26 cellular contexts compared by ENCODE assay signal in genomic region chr3:38105525-38105924, GRCh38.
"Had no signal": no experiment of that assay in that cellular context is flagged by ENCODE, and none has a peak within 500 bp of the region (broad histone marks: within the 10 kb centered on the region; RNA-seq: fewer than 3 reads in every experiment).

No MANE protein-coding gene starts in this region.

- H3K4me2 ChIP-seq: hepatocyte had no signal

- H3K4me1 ChIP-seq: colonic mucosa, esophagus muscularis mucosa, gastrocnemius medialis, gastroesophageal sphincter had no signal

- H3K9me3 ChIP-seq: colonic mucosa, esophagus squamous epithelium, gastrocnemius medialis, gastroesophageal sphincter had no signal

- FAIRE-seq: endometrium, endothelial cell of umbilical vein had no signal

- ATAC-seq: effector memory CD8-positive, alpha-beta T cell; esophagus mucosa; foreskin keratinocyte; gastrocnemius medialis; gastroesophageal sphincter; heart left ventricle; heart right ventricle had no signal

- H3K79me2 ChIP-seq: hepatocyte had no signal

- DNase-seq: colonic mucosa; cortex of kidney; dermis blood vessel endothelial cell; dorsolateral prefrontal cortex; effector CD4-positive, alpha-beta T cell; effector CD8-positive, alpha-beta T cell; effector memory CD4-positive, alpha-beta T cell; effector memory CD8-positive, alpha-beta T cell; erythroblast; esophagus squamous epithelium; foreskin fibroblast; foreskin keratinocyte; foreskin melanocyte; gastrocnemius medialis; glutamatergic neuron; head of caudate nucleus; heart left ventricle; heart right ventricle had no signal

- H2AFZ ChIP-seq: hepatocyte had no signal

- H3K36me3 ChIP-seq: colonic mucosa, esophagus muscularis mucosa, esophagus squamous epithelium, gastrocnemius medialis, gastroesophageal sphincter, heart left ventricle, heart right ventricle had no signal

- H3K4me3 ChIP-seq: colonic mucosa, coronary artery, dorsolateral prefrontal cortex, esophagus muscularis mucosa, esophagus squamous epithelium, gastrocnemius medialis, gastroesophageal sphincter, heart left ventricle, heart right ventricle, hepatocyte had no signal

- H3K27me3 ChIP-seq: colonic mucosa, dorsolateral prefrontal cortex, esophagus squamous epithelium, foreskin keratinocyte, gastroesophageal sphincter, hepatocyte had no signal

- H3K27ac ChIP-seq: colonic mucosa, coronary artery, dorsolateral prefrontal cortex, epithelial cell of prostate, esophagus muscularis mucosa, esophagus squamous epithelium, foreskin keratinocyte, gastrocnemius medialis, gastroesophageal sphincter, heart left ventricle, heart right ventricle, hepatocyte had no signal
